In the genomic region with DNA sequence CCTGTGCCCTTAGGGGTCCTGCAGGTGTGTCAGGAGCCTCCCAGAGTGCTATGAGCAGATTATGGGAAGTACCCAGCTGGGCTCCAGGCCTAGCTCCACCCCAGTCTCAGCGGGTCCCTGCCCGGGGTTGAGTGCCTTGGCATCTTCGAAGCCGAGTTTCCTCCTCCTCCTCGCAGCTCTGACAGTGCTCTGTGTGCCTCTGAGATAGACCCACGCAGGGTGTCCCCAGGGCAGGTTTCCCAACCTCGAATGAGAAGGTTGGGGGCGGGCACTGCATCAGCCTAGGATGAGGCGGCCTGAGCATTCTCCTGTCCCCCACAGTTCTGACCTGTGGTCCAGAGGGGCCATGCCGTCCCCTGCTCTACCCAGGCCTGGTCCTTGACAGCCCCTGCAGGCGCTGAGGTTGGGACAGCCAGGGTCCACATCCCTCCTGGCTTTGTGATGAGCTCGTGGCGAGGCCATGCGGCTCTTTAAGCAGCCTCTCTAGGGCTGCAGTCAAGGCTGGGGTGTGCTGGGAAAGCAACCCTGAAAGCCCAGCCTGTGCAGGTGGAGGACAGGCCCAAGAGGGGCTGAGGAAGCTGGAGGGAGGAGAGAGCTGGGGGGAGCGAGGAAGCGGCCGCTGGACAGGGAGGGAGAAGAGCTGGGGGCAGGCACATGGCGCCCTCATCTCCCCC, we compare ENCODE assay signal across 14 cellular contexts. TPM values are rescaled to one million over a fixed set of nuclear protein-coding genes. Genes with fewer than 3 reads are reported as not detected.
DNase-seq lines count a peak whose midpoint lies in the region; ATAC-seq and TF ChIP-seq lines count a peak whose summit lies in the region.
"Had no signal": no experiment of that assay in that cellular context is flagged by ENCODE, and none has a peak within 500 bp of the region (broad histone marks: within the 10 kb centered on the region; RNA-seq: fewer than 3 reads in every experiment).

No MANE protein-coding gene starts in this region.

- H3K36me3 Mint-ChIP-seq in glutamatergic neuron (ENCODE audit: unreplicated experiment): peaks cover 5% of the 10 kb centered on the region
- peaks cover 18% of the 10 kb centered on the region for H3K36me3 Mint-ChIP-seq in nephron progenitor cell (ENCODE audit: low read depth)

- H3K9me3 ChIP-seq in HUES6 (ENCODE audit: control insufficient read depth, insufficient read depth, low read depth, low read length) (no peaks in the 10 kb centered on the region), thyroid gland (no peaks in the 10 kb centered on the region)
- H3K9me3 ChIP-seq: SK-N-SH had no signal

- 86 to 97% methylated on average over 8 to 9 of the region's 18 CpGs for WGBS in thyroid gland, 2 donors

- no peak for ATAC-seq in GM18867 (IDR thresholded peaks at IDR 0.05; ENCODE audit: unreplicated experiment)
- ATAC-seq: PC-3 had no signal

- H3K27ac ChIP-seq in HUES6 (ENCODE audit: low read depth, low read length) (no peak overlapping the region), thyroid gland (peak overlapping the region in 2 of 3 donors; percentile 28 to 65)

- TF ChIP-seq CTCF in glutamatergic neuron (IDR thresholded peaks at IDR 0.05; ENCODE audit: partially characterized antibody, unreplicated experiment) (no peak), nephron progenitor cell (IDR thresholded peaks at IDR 0.05) (no peak), thyroid gland (IDR thresholded peaks at IDR 0.05) (no peak), GM10248 (IDR thresholded peaks at IDR 0.05; ENCODE audit: control extremely low read depth, extremely low read depth, low read depth, missing control alignments) (no peak)

- peaks cover 30% of the 10 kb centered on the region for H3K4me1 ChIP-seq in HUES6 (ENCODE audit: control insufficient read depth, insufficient read depth, low read length)
- peaks cover 13 to 23% of the 10 kb centered on the region in 2 donors for H3K4me1 ChIP-seq in thyroid gland

- POLR2A ChIA-PET in GM10248 (lab: Yijun Ruan, JAX): no interaction called here

- H3K4me3 ChIP-seq in HUES6 (ENCODE audit: low read depth, low read length) (no peak overlapping the region), thyroid gland (replicated peaks in 1 of 3) (no peak overlapping the region)

- peak overlapping the region; percentile 32 for H3K9ac ChIP-seq in HUES6 (ENCODE audit: low read length)
- H3K9ac ChIP-seq: SK-N-SH had no signal

- peak overlapping the region; percentile 28 for H3K27ac Mint-ChIP-seq in glutamatergic neuron (ENCODE audit: unreplicated experiment)
- H3K27ac Mint-ChIP-seq in nephron progenitor cell: peak overlapping the region; percentile 54

- H3K4me1 Mint-ChIP-seq in glutamatergic neuron (ENCODE audit: low read depth, unreplicated experiment) (peaks cover 20% of the 10 kb centered on the region), nephron progenitor cell (peaks cover 61% of the 10 kb centered on the region)

- CTCF ChIA-PET in GM10248 (lab: Yijun Ruan, JAX): no interaction called here

- no peaks in the 10 kb centered on the region for H3K27me3 ChIP-seq in HUES6 (ENCODE audit: control insufficient read depth, insufficient read depth, low read length)
- no peaks in the 10 kb centered on the region for H3K27me3 ChIP-seq in thyroid gland

- DNase-seq in glutamatergic neuron (no peak), nephron progenitor cell (no peak), thyroid gland (peak in 1 of 2 donors; percentile 10), SHP77 treated with DMSO at 0.1 percent for 48 hours (lab: John Stamatoyannopoulos, UW) (no peak), GM10248 (ENCODE audit: extremely low spot score) (no peak)
- DNase-seq in activated CD4-positive, alpha-beta T cell treated with anti-CD3 and anti-CD28 coated beads for 1 hour: no peak
- DNase-seq: EL, HCEC 1CT, NCI-H1436 treated with DMSO at 0.1 percent for 48 hours, NCI-H2227 treated with DMSO at 0.1 percent for 48 hours, PC-3, SK-N-SH had no signal

- H3K27me3 Mint-ChIP-seq in glutamatergic neuron (ENCODE audit: unreplicated experiment): peaks cover 5% of the 10 kb centered on the region
- peaks cover 19% of the 10 kb centered on the region for H3K27me3 Mint-ChIP-seq in nephron progenitor cell (ENCODE audit: low read depth, poor library complexity)

- no peak for TF ChIP-seq POLR2A in thyroid gland (IDR thresholded peaks at IDR 0.05)

- H3K9me3 Mint-ChIP-seq in glutamatergic neuron (ENCODE audit: unreplicated experiment): peaks cover 6% of the 10 kb centered on the region
- H3K9me3 Mint-ChIP-seq in nephron progenitor cell: no peaks in the 10 kb centered on the region

- H3K4me3 Mint-ChIP-seq in glutamatergic neuron (ENCODE audit: unreplicated experiment) (no peak overlapping the region), nephron progenitor cell (no peak overlapping the region)

- intact Hi-C loops in thyroid gland (cut with DNase I): no loop called here

- H3K36me3 ChIP-seq in HUES6 (ENCODE audit: control insufficient read depth, insufficient read depth, low read length): no peaks in the 10 kb centered on the region
- H3K36me3 ChIP-seq in thyroid gland: no peaks in the 10 kb centered on the region

RNA-seq across cellular contexts. Expression of a gene that starts 20.2 kb away (rescaled TPM):
- total RNA-seq in glutamatergic neuron (ENCODE audit: unreplicated experiment) (4.0 TPM), thyroid gland (1 to 10 TPM in 1 of 4 donors, under 1 TPM in 3; 0.49 to 1.2 (median 0.85) TPM)

RNA-seq across cellular contexts. Expression of a gene that starts 34.7 kb away (rescaled TPM):
- not detected for total RNA-seq in glutamatergic neuron (ENCODE audit: unreplicated experiment)
- total RNA-seq in thyroid gland: not detected
- total RNA-seq: PC-3 had no signal
